9 cellular contexts compared by ENCODE assay signal in the genomic region with DNA sequence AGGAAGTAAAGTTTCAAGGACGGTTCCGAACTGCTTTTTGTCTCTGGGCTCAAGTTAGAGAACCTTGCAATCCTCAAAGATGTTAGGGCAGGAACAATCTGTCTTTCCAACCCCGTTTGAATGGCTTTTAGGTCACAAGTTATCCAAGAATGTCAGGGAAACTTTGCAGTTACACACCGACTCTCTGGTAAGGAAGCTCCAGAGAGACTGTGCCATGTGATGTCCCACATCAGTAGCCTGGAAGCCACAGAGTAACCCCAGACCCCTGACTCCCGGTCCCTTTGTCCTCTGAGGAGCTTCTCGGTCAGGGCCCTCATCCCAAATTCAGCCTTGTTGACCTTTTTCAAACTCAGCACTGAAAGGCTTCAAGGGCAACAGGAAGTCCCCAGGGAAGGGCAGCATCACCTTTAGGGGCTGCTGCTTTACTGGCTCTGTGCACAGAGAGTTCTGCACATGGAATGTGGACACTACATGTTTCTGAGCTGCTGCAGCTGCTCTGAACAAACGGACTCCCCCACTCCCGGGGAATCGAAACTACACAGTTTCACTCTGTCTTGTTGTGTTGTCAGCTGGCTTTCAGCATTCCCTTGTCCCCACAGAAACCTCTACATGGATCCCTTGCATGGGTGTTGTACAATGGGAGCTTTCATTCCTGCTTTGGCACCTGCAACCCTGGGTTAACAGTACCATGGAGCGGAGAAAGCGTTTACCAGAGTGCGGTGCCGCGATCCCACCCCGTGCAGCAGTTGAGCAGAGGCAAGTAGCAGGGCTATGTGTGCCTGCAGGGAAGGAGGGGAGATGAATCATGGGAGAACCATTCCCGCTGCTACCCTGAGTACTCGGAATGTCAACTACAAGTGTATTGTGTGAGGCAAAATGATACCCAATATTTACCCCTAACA.
DNase-seq lines count a peak whose midpoint lies in the region; ATAC-seq and TF ChIP-seq lines count a peak whose summit lies in the region.
"Had no signal": no experiment of that assay in that cellular context is flagged by ENCODE, and none has a peak within 500 bp of the region (broad histone marks: within the 10 kb centered on the region; RNA-seq: fewer than 3 reads in every experiment).

No MANE protein-coding gene starts in this region.

- H3K27ac ChIP-seq in muscle layer of colon (ENCODE audit: low read depth, low read length): peak overlapping the region; percentile 25
- H3K27ac ChIP-seq in CD4-positive, alpha-beta memory T cell (ENCODE audit: low read depth, low read length): no peak overlapping the region

- in situ Hi-C loops in ACHN (cut with HindIII; ENCODE audit: low pct_ligation_motif_present, low pct_unique_long_range_greater_than_20kb, low sequenced_read_pairs): no loop called here

- H3K9ac ChIP-seq in muscle layer of colon (ENCODE audit: low read length): no peak overlapping the region

- ATAC-seq in GM19328 (IDR thresholded peaks at IDR 0.05; ENCODE audit: unreplicated experiment): no peak
- no peak for ATAC-seq in GM19397 (IDR thresholded peaks at IDR 0.05; ENCODE audit: unreplicated experiment)

- POLR2A ChIA-PET in CD4-positive, alpha-beta memory T cell (lab: Charles Lee; ENCODE audit: partially characterized antibody): no interaction called here

- H3K4me1 Mint-ChIP-seq in CD4-positive, alpha-beta memory T cell: no peaks in the 10 kb centered on the region

- DNase-seq in ACHN (peak; percentile 76), NCI-H510A treated with DMSO at 0.1 percent for 48 hours (lab: John Stamatoyannopoulos, UW) (peak; percentile 28), epithelial cell of esophagus (ENCODE audit: low read depth) (peak; percentile 85), cerebellar cortex (ENCODE audit: low spot score) (no peak)
- DNase-seq in CD4-positive, alpha-beta memory T cell: no peak
- DNase-seq: activated T-cell treated with anti-CD3 and anti-CD28 coated beads, Interleukin-2, amount 50 U/mL, for 4 hours had no signal

- CTCF ChIA-PET in CD4-positive, alpha-beta memory T cell (lab: Charles Lee; ENCODE audit: partially characterized antibody): interaction anchor here (0.9 kb wide), 1 partner anchor 585 kb away, joined by 3 read pairs; no protein-coding TSS in a partner anchor

- H3K9me3 Mint-ChIP-seq in CD4-positive, alpha-beta memory T cell: no peaks in the 10 kb centered on the region
- H3K9me3 Mint-ChIP-seq: activated T-cell treated with anti-CD3 and anti-CD28 coated beads, Interleukin-2, amount 50 U/mL, for 4 hours had no signal

- no peak for TF ChIP-seq CTCF in epithelial cell of esophagus (IDR thresholded peaks at IDR 0.05; ENCODE audit: insufficient read depth, low read depth, low read length, missing control alignments)

- H3K4me3 Mint-ChIP-seq in CD4-positive, alpha-beta memory T cell: no peak overlapping the region
- H3K4me3 Mint-ChIP-seq: activated T-cell treated with anti-CD3 and anti-CD28 coated beads, Interleukin-2, amount 50 U/mL, for 4 hours had no signal

- H3K4me1 ChIP-seq in muscle layer of colon (ENCODE audit: insufficient read depth, low read length): peaks cover 21% of the 10 kb centered on the region
- no peaks in the 10 kb centered on the region for H3K4me1 ChIP-seq in CD4-positive, alpha-beta memory T cell (ENCODE audit: insufficient read depth, low read length)

- H3K27ac Mint-ChIP-seq in CD4-positive, alpha-beta memory T cell: no peak overlapping the region

- no peaks in the 10 kb centered on the region for H3K9me3 ChIP-seq in muscle layer of colon (ENCODE audit: low read length)
- no peaks in the 10 kb centered on the region for H3K9me3 ChIP-seq in CD4-positive, alpha-beta memory T cell (ENCODE audit: control insufficient read depth in 1 of 2, low read length in 2 of 2)

- no peaks in the 10 kb centered on the region for H3K27me3 ChIP-seq in muscle layer of colon (ENCODE audit: control insufficient read depth in 1 of 2, insufficient read depth in 2 of 2, low read length in 2 of 2)
- no peaks in the 10 kb centered on the region for H3K27me3 ChIP-seq in CD4-positive, alpha-beta memory T cell (ENCODE audit: insufficient read depth, low read length)

- peaks cover 13 to 14% of the 10 kb centered on the region in 2 donors for H3K27me3 Mint-ChIP-seq in CD4-positive, alpha-beta memory T cell

- intact Hi-C loops in CD4-positive, alpha-beta memory T cell (cut with micrococcal nuclease): no loop called here

- H3K4me3 ChIP-seq in epithelial cell of esophagus (ENCODE audit: low read length) (no peak overlapping the region), muscle layer of colon (ENCODE audit: low read depth in 1 of 2, low read length in 2 of 2) (peak overlapping the region; percentile 35 to 56)
- no peak overlapping the region for H3K4me3 ChIP-seq in CD4-positive, alpha-beta memory T cell (ENCODE audit: low read length in 2 of 2)

- no peaks in the 10 kb centered on the region for H3K36me3 ChIP-seq in muscle layer of colon (ENCODE audit: insufficient read depth, low read length)
- no peaks in the 10 kb centered on the region for H3K36me3 ChIP-seq in CD4-positive, alpha-beta memory T cell (ENCODE audit: insufficient read depth, low read length)

- H3K36me3 Mint-ChIP-seq in CD4-positive, alpha-beta memory T cell: no peaks in the 10 kb centered on the region

Comparison
In these comparisons a context has a peak if more than half of its experiments do, and no peak if none do; other contexts are left out.
1. DNase-seq: peak in ACHN (single experiment), NCI-H510A treated with DMSO at 0.1 percent for 48 hours (single experiment) and epithelial cell of esophagus (single experiment); none in cerebellar cortex (single experiment) and CD4-positive, alpha-beta memory T cell (0 of 5).
2. H3K4me3 ChIP-seq: peak in muscle layer of colon (2 of 2); none in epithelial cell of esophagus (single experiment) and CD4-positive, alpha-beta memory T cell (0 of 2).